In genomic region chr12:52455818-52456217, GRCh38 we compare ENCODE assay signal across 1 cellular context.
A peak's percentile ranks its signal among the peaks of the same experiment; 100 is the strongest.
TF ChIP-seq lines count a peak whose summit lies in the region.

No MANE protein-coding gene starts in this region.

TF ChIP-seq in HepG2, 621 proteins besides CTCF, POLR2A, EP300 and RAD21:
- TF ChIP-seq CEBPB (IDR thresholded peaks at IDR 0.05; ENCODE audit: borderline replicate concordance, low read depth, low read length) (peak; percentile 49; the same call in 1 of the 2 replicates), NCOR1 (IDR thresholded peaks at IDR 0.05; ENCODE audit: borderline replicate concordance, low read length) (no peak), FOXO1 (CRISPR knock-in tag; IDR thresholded peaks at IDR 0.05) (no peak), CSRNP2 (CRISPR knock-in tag; conservative IDR thresholded peaks at IDR 0.05; ENCODE audit: low read depth) (no peak), HNRNPL (IDR thresholded peaks at IDR 0.05; ENCODE audit: low read depth, low read length) (no peak), MAFF (IDR thresholded peaks at IDR 0.05; ENCODE audit: low read depth, low read length) (no peak), ZMAT5 (CRISPR knock-in tag; IDR thresholded peaks at IDR 0.05; ENCODE audit: borderline replicate concordance, low read depth) (no peak)
